Comparison of ENCODE assay signal across 17 cellular contexts in the genomic region with DNA sequence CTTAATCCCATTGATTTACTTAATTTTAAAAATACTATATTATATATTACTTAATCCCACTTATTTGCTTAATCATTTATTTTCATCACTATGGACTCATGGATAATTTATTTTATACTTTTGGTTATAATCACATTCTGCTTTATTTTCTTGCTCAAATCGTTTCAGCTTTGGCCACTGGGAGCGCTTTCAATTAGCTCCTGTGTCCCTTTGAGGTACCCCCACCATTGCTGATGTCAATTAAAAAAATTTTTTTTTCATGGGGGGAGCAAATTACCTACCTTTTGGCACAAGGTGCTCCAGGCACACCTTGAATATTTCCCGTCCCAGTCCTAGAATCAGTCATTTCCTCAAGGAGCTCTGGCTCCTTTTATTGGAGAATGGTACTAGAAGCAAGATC. TPM values are rescaled to one million over a fixed set of nuclear protein-coding genes. Genes with fewer than 3 reads are reported as not detected.
DNase-seq lines count a peak whose midpoint lies in the region; ATAC-seq and TF ChIP-seq lines count a peak whose summit lies in the region.
"Had no signal": no experiment of that assay in that cellular context is flagged by ENCODE, and none has a peak within 500 bp of the region (broad histone marks: within the 10 kb centered on the region; RNA-seq: fewer than 3 reads in every experiment).

No MANE protein-coding gene starts in this region.

- no peaks in the 10 kb centered on the region for H3K36me3 Mint-ChIP-seq in stimulated activated effector memory CD8-positive, alpha-beta T cell treated with anti-CD3 and anti-CD28 coated beads, Interleukin-12 subunit alpha, Interleukin-12 subunit beta, amount 100 ng/mL, for 72 hours

- POLR2A ChIA-PET in PC-3 (lab: Charles Lee; ENCODE audit: unreplicated experiment) = no interaction called here

- no peak for TF ChIP-seq POLR2A in ovary (IDR thresholded peaks at IDR 0.05)

- H4K20me1 ChIP-seq in PC-3 (ENCODE audit: low read length) (peaks cover 16% of the 10 kb centered on the region), fibroblast of lung (ENCODE audit: control insufficient read depth, extremely low read depth, insufficient read depth, low read length) (no peaks in the 10 kb centered on the region)

- peaks cover 12% of the 10 kb centered on the region for H3K4me1 Mint-ChIP-seq in stimulated activated effector memory CD8-positive, alpha-beta T cell treated with anti-CD3 and anti-CD28 coated beads, Interleukin-12 subunit alpha, Interleukin-12 subunit beta, amount 100 ng/mL, for 72 hours

- H3K4me3 ChIP-seq in PC-3 (ENCODE audit: low read length) (peak overlapping the region; percentile 77), fibroblast of lung (replicated peaks in 1 of 4; ENCODE audit: control extremely low read depth in 1 of 4, insufficient read depth in 1 of 4, low read depth in 3 of 4, low read length in 4 of 4) (peak overlapping the region in 3 of 4 experiments; percentile 56 to 76 (median 75)), ovary (no peak overlapping the region)

- H3F3A ChIP-seq in PC-3 (ENCODE audit: low read length, unreplicated experiment) = no peaks in the 10 kb centered on the region

- H3K4me1 ChIP-seq in PC-3 (ENCODE audit: insufficient read depth, low read length) = peaks cover 16% of the 10 kb centered on the region
- H3K4me1 ChIP-seq in fibroblast of lung (ENCODE audit: control insufficient read depth, extremely low read depth, insufficient read depth, low read length) = peaks cover 3% of the 10 kb centered on the region
- peaks cover 8% of the 10 kb centered on the region for H3K4me1 ChIP-seq in ovary (ENCODE audit: insufficient read depth)

- no peak overlapping the region for H3K27ac Mint-ChIP-seq in stimulated activated effector memory CD8-positive, alpha-beta T cell treated with anti-CD3 and anti-CD28 coated beads, Interleukin-12 subunit alpha, Interleukin-12 subunit beta, amount 100 ng/mL, for 72 hours
- H3K27ac Mint-ChIP-seq: activated CD8-positive, alpha-beta T cell treated with anti-CD3 and anti-CD28 coated beads for 36 hours had no signal

- no peak for TF ChIP-seq EP300 in ovary (IDR thresholded peaks at IDR 0.05)

- H3K4me3 Mint-ChIP-seq in stimulated activated effector memory CD8-positive, alpha-beta T cell treated with anti-CD3 and anti-CD28 coated beads, Interleukin-12 subunit alpha, Interleukin-12 subunit beta, amount 100 ng/mL, for 72 hours = peak overlapping the region; percentile 65

- no peak; the same call in 1 of the 2 replicates for TF ChIP-seq CTCF in PC-3 (conservative IDR thresholded peaks at IDR 0.05; ENCODE audit: low read depth, low read length)
- no peak for TF ChIP-seq CTCF in fibroblast of lung (conservative IDR thresholded peaks at IDR 0.05 in 1 of 2, IDR thresholded peaks at IDR 0.05 in 1 of 2; ENCODE audit: low read depth in 1 of 2, low read length in 2 of 2)
- no peak for TF ChIP-seq CTCF in ovary (IDR thresholded peaks at IDR 0.05)

- H3K27ac ChIP-seq in PC-3 (ENCODE audit: low read length) = no peak overlapping the region
- H3K27ac ChIP-seq in fibroblast of lung (ENCODE audit: insufficient read depth, low read length) = peak overlapping the region; percentile 78
- no peak overlapping the region for H3K27ac ChIP-seq in ovary
- H3K27ac ChIP-seq: 22Rv1, neutrophil had no signal

- H3K9me3 ChIP-seq in PC-3 (ENCODE audit: low read length) (no peaks in the 10 kb centered on the region), fibroblast of lung (ENCODE audit: control insufficient read depth, insufficient read depth, low read depth, low read length) (no peaks in the 10 kb centered on the region), ovary (no peaks in the 10 kb centered on the region)
- H3K9me3 ChIP-seq: gastroesophageal sphincter, neutrophil, stomach had no signal

- H3K27me3 ChIP-seq in PC-3 (ENCODE audit: low read length) (no peaks in the 10 kb centered on the region), fibroblast of lung (ENCODE audit: control insufficient read depth, insufficient read depth, low read length) (no peaks in the 10 kb centered on the region), ovary (no peaks in the 10 kb centered on the region)
- H3K27me3 ChIP-seq: gastroesophageal sphincter had no signal

- H3K4me2 ChIP-seq in PC-3 (ENCODE audit: low read length) (peak overlapping the region; percentile 97), fibroblast of lung (ENCODE audit: extremely low read depth, insufficient read depth, low read length) (peak overlapping the region; percentile 73)

- H3K9me2 ChIP-seq in PC-3 (replicated peaks; ENCODE audit: low read length) = no peaks in the 10 kb centered on the region

- no peak overlapping the region for H3K9ac ChIP-seq in PC-3 (ENCODE audit: low read length)
- no peak overlapping the region for H3K9ac ChIP-seq in fibroblast of lung (ENCODE audit: insufficient read depth, low read length)

- H3K9me3 Mint-ChIP-seq in stimulated activated effector memory CD8-positive, alpha-beta T cell treated with anti-CD3 and anti-CD28 coated beads, Interleukin-12 subunit alpha, Interleukin-12 subunit beta, amount 100 ng/mL, for 72 hours = peaks cover 2% of the 10 kb centered on the region
- H3K9me3 Mint-ChIP-seq: activated CD8-positive, alpha-beta T cell treated with anti-CD3 and anti-CD28 coated beads for 36 hours had no signal

- WGBS in ovary, 3 donors = 80 to 84% (median 83%) methylated on average over 3 of the region's 3 CpGs

- no peaks in the 10 kb centered on the region for H3K36me3 ChIP-seq in PC-3 (ENCODE audit: low read depth, low read length)
- no peaks in the 10 kb centered on the region for H3K36me3 ChIP-seq in fibroblast of lung (ENCODE audit: control insufficient read depth, insufficient read depth, low read length)
- no peaks in the 10 kb centered on the region for H3K36me3 ChIP-seq in ovary
- H3K36me3 ChIP-seq: gastroesophageal sphincter, neutrophil, stomach had no signal

- CTCF ChIA-PET in PC-3 (lab: Charles Lee) = no interaction called here

- H3K79me2 ChIP-seq in PC-3 (ENCODE audit: low read length) = peaks cover 42% of the 10 kb centered on the region
- peaks cover 37% of the 10 kb centered on the region for H3K79me2 ChIP-seq in fibroblast of lung (ENCODE audit: control insufficient read depth, insufficient read depth, low read length)

- DNase-seq in NCI-H748 (lab: John Stamatoyannopoulos, UW; ENCODE audit: unreplicated experiment) (peak; percentile 46), NCI-H748 treated with DMSO at 0.1 percent for 48 hours (lab: John Stamatoyannopoulos, UW) (no peak), PC-3 (no peak), fibroblast of lung (ENCODE audit: low read depth in 2 of 2) (no peak), ovary (no peak), NCI-H2196 (lab: John Stamatoyannopoulos, UW; ENCODE audit: unreplicated experiment) (no peak)
- no peak for DNase-seq in stimulated activated effector memory CD8-positive, alpha-beta T cell treated with anti-CD3 and anti-CD28 coated beads, Interleukin-12 subunit alpha, Interleukin-12 subunit beta, amount 100 ng/mL, for 72 hours (ENCODE audit: low spot score in 2 of 2)
- DNase-seq: activated CD8-positive, alpha-beta T cell treated with anti-CD3 and anti-CD28 coated beads for 36 hours; activated naive CD4-positive, alpha-beta T cell treated with anti-CD3 and anti-CD28 coated beads, Interleukin-2, amount 50 U/mL, for 16 hours; NCI-H1417 treated with DMSO at 0.1 percent for 48 hours; NK-92 treated with Interleukin-12 subunit alpha and Interleukin-12 subunit beta, amount 100 ng/mL, for 24 hours; stomach; SW 1271 had no signal

- ATAC-seq in PC-3 = no peak
- no peak for ATAC-seq in stimulated activated effector memory CD8-positive, alpha-beta T cell treated with anti-CD3 and anti-CD28 coated beads, Interleukin-12 subunit alpha, Interleukin-12 subunit beta, amount 100 ng/mL, for 72 hours
- ATAC-seq in GM19397 (IDR thresholded peaks at IDR 0.05; ENCODE audit: unreplicated experiment) = no peak
- ATAC-seq: activated CD8-positive, alpha-beta T cell treated with anti-CD3 and anti-CD28 coated beads for 36 hours; gastroesophageal sphincter had no signal

- intact Hi-C loops in PC-3 (cut with micrococcal nuclease) = loop anchor here (2.0 kb wide), 3 partner anchors 33 to 155 kb away; no protein-coding TSS in a partner anchor
- intact Hi-C loops in ovary (cut with DNase I) = loop anchor here (5.0 to 10.0 kb wide), 5 partner anchors 53 to 126 kb away; no protein-coding TSS in a partner anchor

- no peak overlapping the region for H2AFZ ChIP-seq in PC-3 (ENCODE audit: low read length)
- no peak overlapping the region for H2AFZ ChIP-seq in fibroblast of lung (ENCODE audit: low read length)

- BruUV-seq in PC-3 (replicated peaks; lab: Mats Ljungman, UMichigan) = no TSS peak

RNA-seq across cellular contexts. Expression of a gene that starts 1.4 kb away (rescaled TPM):
- total RNA-seq in PC-3 (2014; rRNA removed) (211 and 271 TPM in 2 replicates), fibroblast of lung (139 and 281 TPM in 2 replicates), ovary (100 to 1,000 TPM in 5 of 7 donors, 10 to 100 TPM in 2; 93.3 to 268 (median 132) TPM)
- polyA plus RNA-seq in fibroblast of lung (120 and 134 TPM in 2 replicates), ovary (10 to 100 TPM; 58.4 to 67.1 TPM)
- 77.4 and 100 TPM in 2 replicates for polyA plus RNA-seq in fibroblast of lung (2012)
- 721 and 815 TPM in 2 replicates for polyA minus RNA-seq in fibroblast of lung (ENCODE audit: low replicate concordance)
